ENCODE assay signal across 8 cellular contexts in genomic region chr3:113744941-113745272, GRCh38. TPM values are rescaled to one million over a fixed set of nuclear protein-coding genes. Genes with fewer than 3 reads are reported as not detected.
A peak's percentile ranks its signal among the peaks of the same experiment; 100 is the strongest.
DNase-seq lines count a peak whose midpoint lies in the region; TF ChIP-seq lines count a peak whose summit lies in the region.

No MANE protein-coding gene starts in this region.

- no peaks in the 10 kb centered on the region for H3K9me3 ChIP-seq in SK-N-MC (ENCODE audit: low read depth, low read length)

- peaks cover 16% of the 10 kb centered on the region; the same call in 1 of the 2 replicates for H3K36me3 ChIP-seq in SK-N-MC (ENCODE audit: insufficient read depth, low read length)
- H3K36me3 ChIP-seq in rectal smooth muscle tissue (ENCODE audit: control insufficient read depth, insufficient read depth, low read length) = no peaks in the 10 kb centered on the region

- H3K27ac ChIP-seq in SK-N-MC = no peak overlapping the region
- peak overlapping the region; percentile 100 for H3K27ac ChIP-seq in rectal smooth muscle tissue (ENCODE audit: low read depth, low read length)

- H3K4me1 ChIP-seq in rectal smooth muscle tissue (ENCODE audit: control insufficient read depth, insufficient read depth, low read length) = peaks cover 15% of the 10 kb centered on the region

- DNase-seq in SK-N-MC (ENCODE audit: low read depth, low spot score) (no peak), fibroblast of pulmonary artery (ENCODE audit: low read depth) (no peak), NCI-H187 (lab: John Stamatoyannopoulos, UW) (no peak), ureter (ENCODE audit: low spot score) (no peak), hepatic stellate cell (ENCODE audit: low spot score) (no peak), NCI-H82 (lab: John Stamatoyannopoulos, UW) (no peak)

- TF ChIP-seq CTCF in GM12875 (IDR thresholded peaks at IDR 0.05; ENCODE audit: borderline replicate concordance, insufficient read depth, low read depth, low read length) = no peak
- TF ChIP-seq CTCF in fibroblast of pulmonary artery (IDR thresholded peaks at IDR 0.05; ENCODE audit: low read length, missing control alignments) = no peak

- H3K9ac ChIP-seq in SK-N-MC (ENCODE audit: insufficient read length) (peak overlapping the region; percentile 99), rectal smooth muscle tissue (ENCODE audit: low read length) (no peak overlapping the region)

- H3K27me3 ChIP-seq in rectal smooth muscle tissue (ENCODE audit: control insufficient read depth, insufficient read depth, low read length) = no peaks in the 10 kb centered on the region

- H3K4me3 ChIP-seq in GM12875 (ENCODE audit: low read depth, low read length) (peak overlapping the region; percentile 96), SK-N-MC (peak overlapping the region; percentile 98), fibroblast of pulmonary artery (replicated peaks; ENCODE audit: low read depth, low read length) (peak overlapping the region; percentile 97), rectal smooth muscle tissue (ENCODE audit: low read length) (peak overlapping the region; percentile 79)

RNA-seq across cellular contexts. Expression of gene NAA50, which starts 1.1 kb away (rescaled TPM):
- 118 TPM for total RNA-seq in ureter

RNA-seq across cellular contexts. Expression of gene ATP6V1A, which starts 1.9 kb away (rescaled TPM):
- 71.4 TPM for total RNA-seq in ureter

RNA-seq across cellular contexts. Expression of gene USF3, which starts 48.5 kb away (rescaled TPM):
- total RNA-seq in ureter = 19.3 TPM
